ENCODE assay signal across 7 cellular contexts in the genomic region with DNA sequence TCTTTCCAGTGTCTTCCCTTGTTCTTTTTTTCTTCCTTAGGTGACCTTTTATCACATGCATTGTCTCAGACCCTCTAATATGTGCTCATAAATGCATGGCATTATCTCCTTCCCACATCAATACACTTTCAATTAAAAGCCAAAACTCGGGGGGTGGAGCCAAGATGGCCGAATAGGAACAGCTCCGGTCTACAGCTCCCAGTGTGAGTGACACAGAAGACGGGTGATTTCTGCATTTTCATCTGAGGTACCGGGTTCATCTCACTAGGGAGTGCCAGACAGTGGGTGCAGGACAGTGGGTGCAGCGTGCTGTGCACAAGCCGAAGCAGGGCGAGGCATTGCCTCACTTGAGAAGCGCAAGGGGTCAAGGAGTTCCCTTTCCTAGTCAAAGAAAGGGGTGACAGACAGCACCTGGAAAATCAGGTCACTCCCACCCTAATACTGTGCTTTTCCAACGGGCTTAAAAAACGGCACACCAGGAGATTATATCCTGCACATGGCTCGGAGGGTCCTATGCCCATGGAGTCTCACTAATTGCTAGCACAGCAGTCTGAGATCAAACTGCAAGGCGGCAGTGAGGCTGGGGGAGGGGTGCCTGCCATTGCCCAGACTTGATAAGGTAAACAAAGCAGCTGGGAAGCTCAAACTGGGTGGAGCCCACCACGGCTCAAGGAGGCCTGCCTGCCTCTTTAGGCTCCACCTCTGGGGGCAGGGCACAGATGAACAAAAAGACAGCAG. TPM values are rescaled to one million over a fixed set of nuclear protein-coding genes. Genes with fewer than 3 reads are reported as not detected.
"Had no signal": no experiment of that assay in that cellular context is flagged by ENCODE, and none has a peak within 500 bp of the region (broad histone marks: within the 10 kb centered on the region; RNA-seq: fewer than 3 reads in every experiment).

No MANE protein-coding gene starts in this region.

RNA-seq across cellular contexts. Expression of gene CYP3A5, which starts 6.2 kb away (rescaled TPM):
- total RNA-seq: LHCN-M2, OCI-LY7, Right ventricle myocardium inferior had no signal

RNA-seq across cellular contexts. Expression of gene CYP3A7, which starts 49.0 kb away (rescaled TPM):
- total RNA-seq: LHCN-M2, MCF 10A, OCI-LY7, PC-9, Right ventricle myocardium inferior, RPMI7951 had no signal
- polyA plus RNA-seq: IgD-negative memory B cell had no signal
